1 cellular context compared by ENCODE assay signal in genomic region chr2:194867328-194867727, GRCh38.
TF ChIP-seq lines count a peak whose summit lies in the region.

No MANE protein-coding gene starts in this region.

TF ChIP-seq in GM23338, 12 proteins besides CTCF, POLR2A, EP300 and RAD21 (continued from another document):
- TF ChIP-seq, protein P1, sequence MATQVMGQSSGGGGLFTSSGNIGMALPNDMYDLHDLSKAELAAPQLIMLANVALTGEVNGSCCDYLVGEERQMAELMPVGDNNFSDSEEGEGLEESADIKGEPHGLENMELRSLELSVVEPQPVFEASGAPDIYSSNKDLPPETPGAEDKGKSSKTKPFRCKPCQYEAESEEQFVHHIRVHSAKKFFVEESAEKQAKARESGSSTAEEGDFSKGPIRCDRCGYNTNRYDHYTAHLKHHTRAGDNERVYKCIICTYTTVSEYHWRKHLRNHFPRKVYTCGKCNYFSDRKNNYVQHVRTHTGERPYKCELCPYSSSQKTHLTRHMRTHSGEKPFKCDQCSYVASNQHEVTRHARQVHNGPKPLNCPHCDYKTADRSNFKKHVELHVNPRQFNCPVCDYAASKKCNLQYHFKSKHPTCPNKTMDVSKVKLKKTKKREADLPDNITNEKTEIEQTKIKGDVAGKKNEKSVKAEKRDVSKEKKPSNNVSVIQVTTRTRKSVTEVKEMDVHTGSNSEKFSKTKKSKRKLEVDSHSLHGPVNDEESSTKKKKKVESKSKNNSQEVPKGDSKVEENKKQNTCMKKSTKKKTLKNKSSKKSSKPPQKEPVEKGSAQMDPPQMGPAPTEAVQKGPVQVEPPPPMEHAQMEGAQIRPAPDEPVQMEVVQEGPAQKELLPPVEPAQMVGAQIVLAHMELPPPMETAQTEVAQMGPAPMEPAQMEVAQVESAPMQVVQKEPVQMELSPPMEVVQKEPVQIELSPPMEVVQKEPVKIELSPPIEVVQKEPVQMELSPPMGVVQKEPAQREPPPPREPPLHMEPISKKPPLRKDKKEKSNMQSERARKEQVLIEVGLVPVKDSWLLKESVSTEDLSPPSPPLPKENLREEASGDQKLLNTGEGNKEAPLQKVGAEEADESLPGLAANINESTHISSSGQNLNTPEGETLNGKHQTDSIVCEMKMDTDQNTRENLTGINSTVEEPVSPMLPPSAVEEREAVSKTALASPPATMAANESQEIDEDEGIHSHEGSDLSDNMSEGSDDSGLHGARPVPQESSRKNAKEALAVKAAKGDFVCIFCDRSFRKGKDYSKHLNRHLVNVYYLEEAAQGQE (IDR thresholded peaks at IDR 0.05; ENCODE audit: unreplicated experiment), result no peak
- TF ChIP-seq ZNF331 (CRISPR knock-in tag; IDR thresholded peaks at IDR 0.05; ENCODE audit: low read depth) (no peak), POLR2AphosphoS5 (IDR thresholded peaks at IDR 0.05; ENCODE audit: low read depth) (no peak), EZH2phosphoT487 (IDR thresholded peaks at IDR 0.05; ENCODE audit: unreplicated experiment) (no peak), ZNF114 (CRISPR knock-in tag; IDR thresholded peaks at IDR 0.05) (no peak), NANOG (IDR thresholded peaks at IDR 0.05; ENCODE audit: borderline replicate concordance) (no peak), JUNB (IDR thresholded peaks at IDR 0.05; ENCODE audit: unreplicated experiment) (no peak)
TF ChIP-seq in GM23338: peak in this region for 0.
